In genomic region chr1:191530928-191531327, GRCh38 we compare ENCODE assay signal across 25 cellular contexts.
A peak's percentile ranks its signal among the peaks of the same experiment; 100 is the strongest.
DNase-seq lines count a peak whose midpoint lies in the region; ATAC-seq, FAIRE-seq and TF ChIP-seq lines count a peak whose summit lies in the region.
"Had no signal": no experiment of that assay in that cellular context is flagged by ENCODE, and none has a peak within 500 bp of the region (broad histone marks: within the 10 kb centered on the region; RNA-seq: fewer than 3 reads in every experiment).

No MANE protein-coding gene starts in this region.

- H3K4me2 ChIP-seq in A549 (no peak overlapping the region), DOHH2 (ENCODE audit: low read length) (peak overlapping the region; percentile 31), K562 (ENCODE audit: insufficient read depth, low read length) (no peak overlapping the region), HepG2 (ENCODE audit: low read depth, low read length) (no peak overlapping the region)
- H3K4me2 ChIP-seq: GM23338 had no signal

- BruUV-seq in K562 (replicated peaks; lab: Mats Ljungman, UMichigan) (no TSS peak), HepG2 (replicated peaks; lab: Mats Ljungman, UMichigan) (no TSS peak)

- no peaks in the 10 kb centered on the region for H4K20me1 ChIP-seq in DOHH2 (ENCODE audit: control insufficient read depth, insufficient read depth, low read depth, low read length)
- H4K20me1 ChIP-seq in K562 (replicated peaks; ENCODE audit: control insufficient read depth, insufficient read depth, low read length): no peaks in the 10 kb centered on the region
- H4K20me1 ChIP-seq in HepG2 (ENCODE audit: insufficient read depth, low read length): no peaks in the 10 kb centered on the region

- H2AFZ ChIP-seq in K562 (ENCODE audit: low read depth, low read length) (no peak overlapping the region), HepG2 (ENCODE audit: low read length) (no peak overlapping the region)
- H2AFZ ChIP-seq: GM23338 had no signal

- H3K4me3 ChIP-seq in A549 (no peak overlapping the region), DOHH2 (ENCODE audit: low read length) (no peak overlapping the region), K562 (no peak overlapping the region), HepG2 (replicated peaks in 1 of 3; ENCODE audit: insufficient read depth in 1 of 3, low read depth in 2 of 3, low read length in 3 of 3) (no peak overlapping the region)
- H3K4me3 ChIP-seq: GM12878, GM23338, HAP-1 had no signal

- TF ChIP-seq EP300 in A549 (IDR thresholded peaks at IDR 0.05) (no peak), K562 (IDR thresholded peaks at IDR 0.05; ENCODE audit: low read length) (no peak), HepG2 (IDR thresholded peaks at IDR 0.05; ENCODE audit: low read depth in 2 of 2, low read length in 2 of 2) (no peak), HepG2 (CRISPR knock-in tag; IDR thresholded peaks at IDR 0.05; ENCODE audit: borderline replicate concordance) (no peak)

- TF ChIP-seq RAD21 in A549 (conservative IDR thresholded peaks at IDR 0.05 in 1 of 2, IDR thresholded peaks at IDR 0.05 in 1 of 2) (no peak), K562 (CRISPR knock-in tag; conservative IDR thresholded peaks at IDR 0.05 in 1 of 2, IDR thresholded peaks at IDR 0.05 in 1 of 2) (no peak), HepG2 (CRISPR knock-in tag; IDR thresholded peaks at IDR 0.05) (no peak)

- CTCF ChIA-PET in A549 (lab: Yijun Ruan, JAX) (no interaction called here), K562 (lab: Yijun Ruan, JAX; ENCODE audit: low intra/inter-chr PET ratio) (no interaction called here), HepG2 (lab: Yijun Ruan, JAX; ENCODE audit: low intra/inter-chr PET ratio, low total read pairs) (no interaction called here)

- no peaks in the 10 kb centered on the region for H3K4me1 ChIP-seq in A549
- peaks cover 19% of the 10 kb centered on the region for H3K4me1 ChIP-seq in DOHH2 (ENCODE audit: control insufficient read depth, low read length)
- no peaks in the 10 kb centered on the region for H3K4me1 ChIP-seq in K562 (replicated peaks in 1 of 2; ENCODE audit: control insufficient read depth in 2 of 2, insufficient read depth in 2 of 2, low read length in 2 of 2)
- H3K4me1 ChIP-seq in HepG2 (ENCODE audit: insufficient read depth, low read length): no peaks in the 10 kb centered on the region
- H3K4me1 ChIP-seq: BE2C, Caco-2, HAP-1 had no signal

- H3K9ac ChIP-seq in K562 (ENCODE audit: insufficient read depth in 1 of 2, low read depth in 2 of 2, low read length in 2 of 2): no peak overlapping the region
- no peak overlapping the region for H3K9ac ChIP-seq in HepG2 (ENCODE audit: insufficient read depth, low read depth, low read length)

- H3K9me3 ChIP-seq in A549 (no peaks in the 10 kb centered on the region), DOHH2 (ENCODE audit: control insufficient read depth, insufficient read depth, low read length) (no peaks in the 10 kb centered on the region), K562 (replicated peaks; ENCODE audit: control insufficient read depth, insufficient read depth, low read depth, low read length) (no peaks in the 10 kb centered on the region; the same call in 1 of the 2 replicates), HepG2 (ENCODE audit: low read length) (no peaks in the 10 kb centered on the region)
- H3K9me3 ChIP-seq: BE2C, HAP-1 had no signal

- DNase-seq in A549 (ENCODE audit: low read depth in 1 of 2, low spot score in 1 of 2): no peak
- no peak for DNase-seq in K562 (ENCODE audit: extremely low read depth in 1 of 4, low spot score in 3 of 4)
- no peak for DNase-seq in HepG2 (ENCODE audit: low spot score)
- no peak for DNase-seq in kidney tubule cell (ENCODE audit: low spot score)
- no peak for DNase-seq in NK-92 (lab: John Stamatoyannopoulos, UW; ENCODE audit: unreplicated experiment)
- DNase-seq: ACHN; AML-193; BE2C; C1 segment of cervical spinal cord; Caco-2; CD4-positive, CD25-positive, alpha-beta regulatory T cell; CD8-positive, alpha-beta T cell; DMS153; DND-41; EL; GDM1; HFFc6 had no signal

- intact Hi-C loops in K562 (cut with micrococcal nuclease): no loop called here
- intact Hi-C loops in HepG2 (cut with micrococcal nuclease; ENCODE audit: unreplicated experiment): no loop called here

- TF ChIP-seq POLR2A in A549 (IDR thresholded peaks at IDR 0.05; ENCODE audit: low read length): no peak
- no peak for TF ChIP-seq POLR2A in K562 (conservative IDR thresholded peaks at IDR 0.05)
- no peak for TF ChIP-seq POLR2A in HepG2 (IDR thresholded peaks at IDR 0.05; ENCODE audit: insufficient read depth in 1 of 2, low read depth in 2 of 2, low read length in 2 of 2)

- H3K9me2 ChIP-seq in DOHH2 (replicated peaks; ENCODE audit: control insufficient read depth, low read length): no peaks in the 10 kb centered on the region

- ATAC-seq in A549 (no peak), K562 (no peak), HepG2 (no peak), GM18873 (IDR thresholded peaks at IDR 0.05; ENCODE audit: low FRiP score, unreplicated experiment) (no peak)
- ATAC-seq: CD8-positive, alpha-beta T cell; GM12878; GM23338 had no signal

- no peaks in the 10 kb centered on the region for H3F3A ChIP-seq in DOHH2 (ENCODE audit: control insufficient read depth, insufficient read depth)

- no peaks in the 10 kb centered on the region for H3K9me1 ChIP-seq in K562 (ENCODE audit: control insufficient read depth, insufficient read depth, low read length)

- H3K27ac ChIP-seq in A549: no peak overlapping the region
- peak overlapping the region; percentile 35 for H3K27ac ChIP-seq in DOHH2 (ENCODE audit: low read depth, low read length)
- H3K27ac ChIP-seq in K562 (ENCODE audit: extremely low read depth, low read depth, low read length): no peak overlapping the region
- H3K27ac ChIP-seq in HepG2 (ENCODE audit: extremely low read length, insufficient read depth, low read length): no peak overlapping the region
- H3K27ac ChIP-seq: 22Rv1 had no signal

- no peaks in the 10 kb centered on the region for H3K27me3 ChIP-seq in DOHH2 (ENCODE audit: control insufficient read depth, low read length)
- H3K27me3 ChIP-seq in K562 (ENCODE audit: control insufficient read depth in 2 of 2, insufficient read depth in 2 of 2, low read length in 2 of 2): no peaks in the 10 kb centered on the region
- no peaks in the 10 kb centered on the region; a peak in 1 of 5 replicates for H3K27me3 ChIP-seq in HepG2 (ENCODE audit: control insufficient read depth in 1 of 2, insufficient read depth in 2 of 2, low read length in 2 of 2)
- H3K27me3 ChIP-seq: BE2C had no signal

- TF ChIP-seq CTCF in A549 (IDR thresholded peaks at IDR 0.05): no peak
- no peak for TF ChIP-seq CTCF in DOHH2 (IDR thresholded peaks at IDR 0.05; ENCODE audit: low read depth, low read length, poor library complexity, severe bottlenecking)
- no peak for TF ChIP-seq CTCF in K562 (IDR thresholded peaks at IDR 0.05 in 2 of 3, conservative IDR thresholded peaks at IDR 0.05 in 1 of 3; ENCODE audit: insufficient read depth in 2 of 3, low read depth in 1 of 3, low read length in 3 of 3)
- TF ChIP-seq CTCF in HepG2 (CRISPR knock-in tag; IDR thresholded peaks at IDR 0.05): no peak

- H3K36me3 ChIP-seq in DOHH2 (ENCODE audit: control insufficient read depth, low read length) (no peaks in the 10 kb centered on the region), K562 (ENCODE audit: control insufficient read depth, insufficient read depth, low read length) (no peaks in the 10 kb centered on the region), HepG2 (replicated peaks in 1 of 2; ENCODE audit: control insufficient read depth in 1 of 2, insufficient read depth in 2 of 2, low read length in 2 of 2) (no peaks in the 10 kb centered on the region)
- H3K36me3 ChIP-seq: BE2C, HAP-1 had no signal

- FAIRE-seq in A549 (lab: Jason Lieb, UNC) (no peak), K562 (lab: Jason Lieb, UNC) (no peak), HepG2 (lab: Jason Lieb, UNC) (no peak)
- FAIRE-seq: A204.1, GM12878, H54 had no signal

- POLR2A ChIA-PET in A549 (lab: Yijun Ruan, JAX) (no interaction called here), K562 (lab: Yijun Ruan, JAX) (no interaction called here), HepG2 (lab: Yijun Ruan, JAX) (no interaction called here)

- H3K79me2 ChIP-seq in DOHH2 (ENCODE audit: control insufficient read depth, low read length) (no peaks in the 10 kb centered on the region), K562 (ENCODE audit: control insufficient read depth, insufficient read depth, low read length) (no peaks in the 10 kb centered on the region), HepG2 (ENCODE audit: insufficient read depth, low read length) (no peaks in the 10 kb centered on the region)

- in situ Hi-C loops in K562 (cut with MboI) (no loop called here), HepG2 (cut with HindIII; ENCODE audit: extremely low pct_ligation_motif_present, low pct_unique_long_range_greater_than_20kb) (no loop called here)

TF ChIP-seq in A549, 52 proteins besides CTCF, POLR2A, EP300 and RAD21:
- no peak for TF ChIP-seq MYC (IDR thresholded peaks at IDR 0.05; ENCODE audit: borderline replicate concordance, low read length)
- peak; percentile 88 for TF ChIP-seq MAFK (IDR thresholded peaks at IDR 0.05; ENCODE audit: partially characterized antibody)

TF ChIP-seq in K562, 482 proteins besides CTCF, POLR2A, EP300 and RAD21:
- no peak for TF ChIP-seq ZNF584 (CRISPR knock-in tag; IDR thresholded peaks at IDR 0.05; ENCODE audit: low read depth)
- TF ChIP-seq ZNF316 (IDR thresholded peaks at IDR 0.05): peak; percentile 87
- no peak for TF ChIP-seq SOX6 (IDR thresholded peaks at IDR 0.05)
- TF ChIP-seq MAFG (tag; conservative IDR thresholded peaks at IDR 0.05): peak; percentile 76
- peak; percentile 84 for TF ChIP-seq MAFF (IDR thresholded peaks at IDR 0.05; ENCODE audit: low read length)
- TF ChIP-seq ARHGAP35 (IDR thresholded peaks at IDR 0.05; ENCODE audit: partially characterized antibody): no peak
- TF ChIP-seq C11orf30 (IDR thresholded peaks at IDR 0.05; ENCODE audit: low read depth): peak; percentile 76
- TF ChIP-seq U2AF2 (optimal IDR thresholded peaks at IDR 0.05; ENCODE audit: low read depth, low read length): no peak
- TF ChIP-seq MAFK (IDR thresholded peaks at IDR 0.05; ENCODE audit: low read length): peak; percentile 82

TF ChIP-seq in HepG2, 621 proteins besides CTCF, POLR2A, EP300 and RAD21:
- TF ChIP-seq MAFF (IDR thresholded peaks at IDR 0.05; ENCODE audit: low read depth, low read length) (peak; percentile 92), TBX3 (IDR thresholded peaks at IDR 0.05; ENCODE audit: borderline replicate concordance) (no peak), MAFK (conservative IDR thresholded peaks at IDR 0.05 in 1 of 2, IDR thresholded peaks at IDR 0.05 in 1 of 2; ENCODE audit: low read length in 2 of 2) (peak; percentile 90 to 93)
